ENCODE assay signal across 23 cellular contexts in genomic region chr1:87883906-87884305, GRCh38.
"Had no signal": no experiment of that assay in that cellular context is flagged by ENCODE, and none has a peak within 500 bp of the region (broad histone marks: within the 10 kb centered on the region; RNA-seq: fewer than 3 reads in every experiment).

No MANE protein-coding gene starts in this region.

- H3K27ac Mint-ChIP-seq: effector memory CD8-positive, alpha-beta T cell; endodermal cell; immature natural killer cell had no signal

- H3K79me2 ChIP-seq: hepatocyte had no signal

- DNase-seq: effector CD8-positive, alpha-beta T cell; effector memory CD8-positive, alpha-beta T cell; endodermal cell; erythroblast; esophagus squamous epithelium; foreskin fibroblast; gastrocnemius medialis; heart left ventricle; hypothalamus; immature natural killer cell; islet precursor cell; kidney; kidney glomerular epithelial cell; left colon; left ventricle myocardium inferior; lower lobe of right lung; mesenchymal stem cell; midbrain had no signal

- H3K4me3 ChIP-seq: coronary artery, esophagus squamous epithelium, gastrocnemius medialis, heart left ventricle, hepatocyte, left ventricle myocardium inferior, lower lobe of right lung had no signal

- H3K36me3 Mint-ChIP-seq: immature natural killer cell had no signal

- H3K9me3 Mint-ChIP-seq: effector memory CD8-positive, alpha-beta T cell; endodermal cell; immature natural killer cell had no signal

- H3K4me1 Mint-ChIP-seq: endodermal cell, immature natural killer cell had no signal

- H3K36me3 ChIP-seq: esophagus squamous epithelium, gastrocnemius medialis, heart left ventricle, left ventricle myocardium inferior, lower lobe of right lung had no signal

- H3K27me3 ChIP-seq: esophagus squamous epithelium, gastrocnemius medialis, heart left ventricle, hepatocyte had no signal

- H3K27ac ChIP-seq: coronary artery, epithelial cell of prostate, esophagus squamous epithelium, gastrocnemius medialis, heart left ventricle, hepatocyte, left ventricle myocardium inferior, lower lobe of right lung had no signal

- H2AFZ ChIP-seq: hepatocyte had no signal

- H3K9me3 ChIP-seq: esophagus squamous epithelium, gastrocnemius medialis, heart left ventricle, left ventricle myocardium inferior, lower lobe of right lung had no signal

- H3K4me2 ChIP-seq: hepatocyte had no signal

- H3K4me1 ChIP-seq: esophagus squamous epithelium, heart left ventricle, left ventricle myocardium inferior, lower lobe of right lung had no signal

- ATAC-seq: effector memory CD8-positive, alpha-beta T cell; esophagus mucosa; gastrocnemius medialis; heart left ventricle; left colon; left lobe of liver; lower lobe of right lung had no signal

- H3K4me3 Mint-ChIP-seq: effector memory CD8-positive, alpha-beta T cell; endodermal cell; immature natural killer cell had no signal
